In genomic region chr22:17085277-17086091, GRCh38 we compare ENCODE assay signal across 8 cellular contexts. TPM values are rescaled to one million over a fixed set of nuclear protein-coding genes. Genes with fewer than 3 reads are reported as not detected.
DNase-seq lines count a peak whose midpoint lies in the region; ATAC-seq and TF ChIP-seq lines count a peak whose summit lies in the region.

No MANE protein-coding gene starts in this region.

- H3F3A ChIP-seq in Loucy (ENCODE audit: low read depth): no peaks in the 10 kb centered on the region

- no peaks in the 10 kb centered on the region for H3K27me3 ChIP-seq in Loucy (ENCODE audit: insufficient read depth, low read length, poor library complexity, severe bottlenecking)
- H3K27me3 ChIP-seq in ascending aorta: no peaks in the 10 kb centered on the region

- no peaks in the 10 kb centered on the region for H3K9me2 ChIP-seq in Loucy (replicated peaks; ENCODE audit: low read depth, low read length)

- peak overlapping the region; percentile 79 for H3K9ac ChIP-seq in Loucy (ENCODE audit: low read depth, low read length, poor library complexity, severe bottlenecking)

- H3K4me1 ChIP-seq in Loucy (ENCODE audit: insufficient read depth, low read length, poor library complexity, severe bottlenecking): peaks cover 46% of the 10 kb centered on the region
- H3K4me1 ChIP-seq in ascending aorta: peaks cover 4 to 8% of the 10 kb centered on the region in 2 donors

- peaks cover 28% of the 10 kb centered on the region for H4K20me1 ChIP-seq in Loucy (ENCODE audit: insufficient read depth, low read length, poor library complexity, severe bottlenecking)

- H3K4me3 ChIP-seq in Loucy (ENCODE audit: low read length, poor library complexity, severe bottlenecking) (peak overlapping the region; percentile 86), ascending aorta (peak overlapping the region; percentile 73 to 97)

- no peak for TF ChIP-seq CTCF in Loucy (conservative IDR thresholded peaks at IDR 0.05; ENCODE audit: low read length)
- TF ChIP-seq CTCF in ascending aorta (IDR thresholded peaks at IDR 0.05): no peak

- peak overlapping the region; percentile 81 for H3K4me2 ChIP-seq in Loucy (ENCODE audit: low read depth, low read length, poor library complexity, severe bottlenecking)

- no peaks in the 10 kb centered on the region for H3K9me3 ChIP-seq in Loucy (ENCODE audit: insufficient read depth, low read depth, low read length)
- no peaks in the 10 kb centered on the region for H3K9me3 ChIP-seq in ascending aorta

- peak in 1 of 2 donors; percentile 76 for DNase-seq in ascending aorta (ENCODE audit: low spot score in 2 of 2)
- DNase-seq in islet precursor cell: peak; percentile 58
- DNase-seq in stimulated activated CD4-positive, alpha-beta T cell treated with anti-CD3 and anti-CD28 coated beads, Interleukin-4, amount 100 ng/mL, for 1 hour: peak; percentile 48
- no peak for DNase-seq in dedifferentiated amniotic fluid mesenchymal stem cell (ENCODE audit: extremely low spot score)
- no peak for DNase-seq in NCI-H1105 treated with DMSO at 0.1 percent for 48 hours (lab: John Stamatoyannopoulos, UW)

- H3K27ac ChIP-seq in ascending aorta: peak overlapping the region; percentile 78 to 94

- ATAC-seq in GM19452 (IDR thresholded peaks at IDR 0.05; ENCODE audit: unreplicated experiment) (peak; percentile 4), GM18858 (IDR thresholded peaks at IDR 0.05; ENCODE audit: unreplicated experiment) (no peak)

- peaks cover 48% of the 10 kb centered on the region for H3K79me2 ChIP-seq in Loucy (ENCODE audit: insufficient read depth, low read length)

- H2AFZ ChIP-seq in Loucy (ENCODE audit: low read length): peak overlapping the region; percentile 78; the same call in 1 of the 2 replicates

- intact Hi-C loops in ascending aorta (cut with DNase I): loop anchor here (1.0 to 2.0 kb wide), 2 partner anchors 74 to 553 kb away; partner anchors contain the start of genes BCL2L13 and HDHD5

- H3K36me3 ChIP-seq in Loucy (ENCODE audit: insufficient read depth, low read length) (no peaks in the 10 kb centered on the region), ascending aorta (no peaks in the 10 kb centered on the region)

RNA-seq across cellular contexts. Expression of gene IL17RA, which starts 0.7 kb away (rescaled TPM):
- total RNA-seq in ascending aorta: 84.1 TPM

RNA-seq across cellular contexts. Expression of gene TMEM121B, which starts 35.7 kb away (rescaled TPM):
- total RNA-seq in ascending aorta: 0.11 TPM

Comparison
In these comparisons a context has a peak if more than half of its experiments do, and no peak if none do; other contexts are left out.
1. DNase-seq: peak in islet precursor cell (single experiment) and stimulated activated CD4-positive, alpha-beta T cell treated with anti-CD3 and anti-CD28 coated beads, Interleukin-4, amount 100 ng/mL, for 1 hour (single experiment); none in dedifferentiated amniotic fluid mesenchymal stem cell (single experiment) and NCI-H1105 treated with DMSO at 0.1 percent for 48 hours (single experiment).